ENCODE assay signal across 21 cellular contexts in the genomic region with DNA sequence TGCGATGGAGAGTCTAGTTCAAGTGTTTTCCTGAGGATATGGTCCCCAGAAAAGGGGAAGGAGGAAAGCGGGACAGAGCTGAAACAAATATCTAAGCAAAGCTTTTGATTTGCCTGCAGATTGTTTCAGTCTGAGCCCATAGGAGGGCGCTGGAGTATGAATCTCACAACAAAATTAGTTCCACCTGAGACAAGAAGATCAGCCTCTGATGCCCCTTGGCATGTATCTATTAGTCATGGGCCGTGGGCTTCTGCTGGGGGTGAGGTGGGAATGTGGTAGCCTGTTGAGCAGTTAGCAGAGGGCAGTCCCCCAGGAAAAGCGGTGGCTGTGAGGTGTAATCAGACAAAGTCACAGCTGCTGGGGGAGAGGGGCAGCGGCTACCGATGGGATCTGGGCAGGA.
"Had no signal": no experiment of that assay in that cellular context is flagged by ENCODE, and none has a peak within 500 bp of the region (broad histone marks: within the 10 kb centered on the region; RNA-seq: fewer than 3 reads in every experiment).

No MANE protein-coding gene starts in this region.

- DNase-seq: activated CD4-positive, alpha-beta T cell treated with anti-CD3 and anti-CD28 coated beads, Interleukin-2, amount 50 U/mL, for 1 hour; activated CD4-positive, CD25-positive, alpha-beta regulatory T cell treated with anti-CD3 and anti-CD28 coated beads, Interleukin-2, amount 50 U/mL, for 72 hours; activated CD8-positive, alpha-beta T cell treated with anti-CD3 and anti-CD28 coated beads, Interleukin-2, amount 10 ng/mL, durations not matched to agents 7 days and 5 days; activated gamma-delta T cell treated with Interleukin-2 at 50 U/mL for 16 hours; aorta; effector CD8-positive, alpha-beta T cell; foreskin melanocyte; left ventricle myocardium superior; pancreas; psoas muscle; stimulated activated CD4-positive, alpha-beta T cell treated with anti-CD3 and anti-CD28 coated beads, Interleukin-4, amount 100 ng/mL, for 24 hours; stimulated activated naive CD4-positive, alpha-beta T cell treated with Interleukin-2 at 50 U/mL for 16 hours had no signal

- H3K27me3 Mint-ChIP-seq: dendritic cell treated with granulocyte-macrophage colony-stimulating factor and Interleukin-4, amounts not matched to agents 40 ng/mL and 50 ng/mL, for 4 days had no signal

- H3K27ac ChIP-seq: pancreas, psoas muscle, right atrium auricular region, thoracic aorta had no signal

- H3K4me3 ChIP-seq: pancreas, psoas muscle, right atrium auricular region, thoracic aorta had no signal

- H3K4me3 Mint-ChIP-seq: activated CD8-positive, alpha-beta T cell treated with anti-CD3 and anti-CD28 coated beads, Interleukin-2, amount 10 ng/mL, durations not matched to agents 7 days and 5 days; activated T-helper 1 cell treated with anti-CD3 and anti-CD28 coated beads, Interleukin-12 subunit alpha, Interleukin-12 subunit beta, Interleukin-2, Interleukin-4 antibody, amounts not matched to agents 30 ng/mL and 10 ng/mL and 1 ng/mL, durations not matched to agents 14 hours and 24 hours and 36 hours; brain; dendritic cell treated with granulocyte-macrophage colony-stimulating factor and Interleukin-4, amounts not matched to agents 40 ng/mL and 50 ng/mL, for 4 days; memory B cell; nephron; type B pancreatic cell had no signal

- H3K27ac Mint-ChIP-seq: activated CD8-positive, alpha-beta T cell treated with anti-CD3 and anti-CD28 coated beads, Interleukin-2, amount 10 ng/mL, durations not matched to agents 7 days and 5 days; activated naive CD4-positive, alpha-beta T cell treated with anti-CD3 and anti-CD28 coated beads, Interleukin-2, amount 50 U/mL, for 72 hours; activated T-helper 1 cell treated with anti-CD3 and anti-CD28 coated beads, Interleukin-12 subunit alpha, Interleukin-12 subunit beta, Interleukin-2, Interleukin-4 antibody, amounts not matched to agents 30 ng/mL and 10 ng/mL and 1 ng/mL, durations not matched to agents 14 hours and 24 hours and 36 hours; brain; dendritic cell treated with granulocyte-macrophage colony-stimulating factor and Interleukin-4, amounts not matched to agents 40 ng/mL and 50 ng/mL, for 4 days; memory B cell; type B pancreatic cell had no signal

- H3K4me1 ChIP-seq: pancreas, psoas muscle, right atrium auricular region had no signal

- H3K36me3 ChIP-seq: pancreas, right atrium auricular region, thoracic aorta had no signal

- H3K27me3 ChIP-seq: pancreas, right atrium auricular region had no signal

- H3K9me3 Mint-ChIP-seq: activated naive CD4-positive, alpha-beta T cell treated with anti-CD3 and anti-CD28 coated beads, Interleukin-2, amount 50 U/mL, for 72 hours; activated T-helper 1 cell treated with anti-CD3 and anti-CD28 coated beads, Interleukin-12 subunit alpha, Interleukin-12 subunit beta, Interleukin-2, Interleukin-4 antibody, amounts not matched to agents 30 ng/mL and 10 ng/mL and 1 ng/mL, durations not matched to agents 14 hours and 24 hours and 36 hours; brain; dendritic cell treated with granulocyte-macrophage colony-stimulating factor and Interleukin-4, amounts not matched to agents 40 ng/mL and 50 ng/mL, for 4 days; memory B cell; nephron; type B pancreatic cell had no signal

- ATAC-seq: activated CD8-positive, alpha-beta T cell treated with anti-CD3 and anti-CD28 coated beads, Interleukin-2, amount 10 ng/mL, durations not matched to agents 7 days and 5 days; activated naive CD4-positive, alpha-beta T cell treated with anti-CD3 and anti-CD28 coated beads, Interleukin-2, amount 50 U/mL, for 72 hours; left ventricle myocardium superior; pancreas; psoas muscle had no signal

- H3K36me3 Mint-ChIP-seq: activated naive CD4-positive, alpha-beta T cell treated with anti-CD3 and anti-CD28 coated beads, Interleukin-2, amount 50 U/mL, for 72 hours; brain; memory B cell; type B pancreatic cell had no signal

- H3K9me3 ChIP-seq: pancreas, psoas muscle, right atrium auricular region, thoracic aorta had no signal

- H3K4me1 Mint-ChIP-seq: memory B cell had no signal
